Comparison of ENCODE assay signal across 35 cellular contexts in the genomic region with DNA sequence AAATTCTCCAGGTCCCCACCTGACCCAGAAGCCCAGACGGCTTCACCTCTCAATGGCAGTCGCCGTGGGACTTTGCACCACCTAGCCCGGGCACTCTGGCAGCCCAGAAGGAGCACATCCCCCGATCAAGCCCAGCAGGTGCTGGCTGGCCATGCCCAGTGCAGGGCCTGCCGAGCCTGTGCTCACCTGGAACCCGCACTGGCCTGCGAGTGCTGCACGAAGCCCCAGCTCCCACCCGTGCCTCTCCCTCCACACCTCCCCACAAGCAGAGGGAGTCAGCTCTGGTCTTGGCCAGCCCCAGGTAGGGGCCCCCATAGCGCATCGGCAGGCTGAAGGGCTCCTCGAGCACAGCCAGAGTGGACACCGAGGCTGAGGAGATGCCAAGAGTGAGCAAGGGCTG.
"Had no signal": no experiment of that assay in that cellular context is flagged by ENCODE, and none has a peak within 500 bp of the region (broad histone marks: within the 10 kb centered on the region; RNA-seq: fewer than 3 reads in every experiment).

No MANE protein-coding gene starts in this region.

- H3K27ac ChIP-seq: ascending aorta, cardiac muscle cell, VCaP had no signal

- H3K36me3 ChIP-seq: cardiac muscle cell had no signal

- H3K4me3 ChIP-seq: ascending aorta, cardiac muscle cell had no signal

- H3K27me3 Mint-ChIP-seq: activated B cell treated with CpG ODN at 0.5 μM for 24 hours; activated CD4-positive, alpha-beta memory T cell treated with anti-CD3 and anti-CD28 coated beads for 36 hours; activated CD4-positive, alpha-beta T cell treated with anti-CD3 and anti-CD28 coated beads, Interleukin-2, amount 10 ng/mL, durations not matched to agents 24 days and 14 days; activated CD8-positive, alpha-beta T cell treated with anti-CD3 and anti-CD28 coated beads for 36 hours; activated naive CD4-positive, alpha-beta T cell treated with anti-CD3 and anti-CD28 coated beads, Interleukin-2, amount 10 ng/mL, durations not matched to agents 7 days and 5 days; activated naive CD4-positive, alpha-beta T cell treated with anti-CD3 and anti-CD28 coated beads, Interleukin-2, amount 50 U/mL, for 24 hours; activated naive CD8-positive, alpha-beta T cell; activated naive CD8-positive, alpha-beta T cell treated with anti-CD3 and anti-CD28 coated beads, Interleukin-2, amount 10 ng/mL, durations not matched to agents 7 days and 5 days; activated naive CD8-positive, alpha-beta T cell treated with anti-CD3 and anti-CD28 coated beads, Interleukin-2, amount 50 U/mL, for 24 hours; brain; central memory CD8-positive, alpha-beta T cell had no signal

- H3K4me1 ChIP-seq: ascending aorta had no signal

- H3K9me3 ChIP-seq: ascending aorta had no signal

- H3K27me3 ChIP-seq: ascending aorta, cardiac muscle cell had no signal

- H3K27ac Mint-ChIP-seq: activated B cell treated with CpG ODN at 0.5 μM for 24 hours; activated CD4-positive, alpha-beta memory T cell treated with anti-CD3 and anti-CD28 coated beads for 36 hours; activated CD4-positive, alpha-beta T cell treated with anti-CD3 and anti-CD28 coated beads, Interleukin-2, amount 10 ng/mL, durations not matched to agents 24 days and 14 days; activated CD8-positive, alpha-beta T cell treated with anti-CD3 and anti-CD28 coated beads for 36 hours; activated naive CD4-positive, alpha-beta T cell treated with anti-CD3 and anti-CD28 coated beads, Interleukin-2, amount 10 ng/mL, durations not matched to agents 7 days and 5 days; activated naive CD4-positive, alpha-beta T cell treated with anti-CD3 and anti-CD28 coated beads, Interleukin-2, amount 50 U/mL, for 24 hours; activated naive CD8-positive, alpha-beta T cell; activated naive CD8-positive, alpha-beta T cell treated with anti-CD3 and anti-CD28 coated beads, Interleukin-2, amount 10 ng/mL, durations not matched to agents 7 days and 5 days; activated naive CD8-positive, alpha-beta T cell treated with anti-CD3 and anti-CD28 coated beads, Interleukin-2, amount 50 U/mL, for 24 hours; activated T-helper 2 cell treated with anti-CD3 and anti-CD28 coated beads, Interferon-gamma antibody, Interleukin-2, Interleukin-4, amounts not matched to agents 10 μg/mL and 5 μg/mL and 100 μg/mL, durations not matched to agents 14 hours and 24 hours and 36 hours; brain; T-helper 1 cell treated with Interleukin-12 subunit alpha and Interleukin-12 subunit beta and Interleukin-4 antibody, amounts not matched to agents 30 μg/mL and 1 μg/mL, for 36 hours; T-helper 2 cell treated with Interferon-gamma antibody and Interleukin-4, amounts not matched to agents 5 μg/mL and 100 μg/mL, for 36 hours had no signal

- H3K4me1 Mint-ChIP-seq: activated B cell treated with CpG ODN at 0.5 μM for 24 hours; activated CD4-positive, alpha-beta T cell treated with anti-CD3 and anti-CD28 coated beads, Interleukin-2, amount 10 ng/mL, durations not matched to agents 24 days and 14 days; activated naive CD4-positive, alpha-beta T cell treated with anti-CD3 and anti-CD28 coated beads, Interleukin-2, amount 10 ng/mL, durations not matched to agents 7 days and 5 days; activated naive CD4-positive, alpha-beta T cell treated with anti-CD3 and anti-CD28 coated beads, Interleukin-2, amount 50 U/mL, for 24 hours; activated naive CD8-positive, alpha-beta T cell treated with anti-CD3 and anti-CD28 coated beads, Interleukin-2, amount 10 ng/mL, durations not matched to agents 7 days and 5 days; activated naive CD8-positive, alpha-beta T cell treated with anti-CD3 and anti-CD28 coated beads, Interleukin-2, amount 50 U/mL, for 24 hours; brain; central memory CD8-positive, alpha-beta T cell had no signal

- H3K4me3 Mint-ChIP-seq: activated B cell treated with CpG ODN at 0.5 μM for 24 hours; activated CD4-positive, alpha-beta memory T cell treated with anti-CD3 and anti-CD28 coated beads for 36 hours; activated CD4-positive, alpha-beta T cell treated with anti-CD3 and anti-CD28 coated beads, Interleukin-2, amount 10 ng/mL, durations not matched to agents 24 days and 14 days; activated CD8-positive, alpha-beta T cell treated with anti-CD3 and anti-CD28 coated beads for 36 hours; activated naive CD4-positive, alpha-beta T cell treated with anti-CD3 and anti-CD28 coated beads, Interleukin-2, amount 10 ng/mL, durations not matched to agents 7 days and 5 days; activated naive CD4-positive, alpha-beta T cell treated with anti-CD3 and anti-CD28 coated beads, Interleukin-2, amount 50 U/mL, for 24 hours; activated naive CD8-positive, alpha-beta T cell; activated naive CD8-positive, alpha-beta T cell treated with anti-CD3 and anti-CD28 coated beads, Interleukin-2, amount 10 ng/mL, durations not matched to agents 7 days and 5 days; activated naive CD8-positive, alpha-beta T cell treated with anti-CD3 and anti-CD28 coated beads, Interleukin-2, amount 50 U/mL, for 24 hours; activated T-cell treated with anti-CD3 and anti-CD28 coated beads, Interleukin-2, amount 50 U/mL, for 4 hours; brain; central memory CD8-positive, alpha-beta T cell; T-helper 1 cell treated with Interleukin-12 subunit alpha and Interleukin-12 subunit beta and Interleukin-4 antibody, amounts not matched to agents 30 μg/mL and 1 μg/mL, for 36 hours; T-helper 2 cell treated with Interferon-gamma antibody and Interleukin-4, amounts not matched to agents 5 μg/mL and 100 μg/mL, for 36 hours had no signal

- DNase-seq: activated B cell treated with CpG ODN at 0.5 μM for 24 hours; activated CD4-positive, alpha-beta memory T cell treated with anti-CD3 and anti-CD28 coated beads for 36 hours; activated CD4-positive, alpha-beta T cell treated with anti-CD3 and anti-CD28 coated beads for 4 hours; activated CD4-positive, alpha-beta T cell treated with anti-CD3 and anti-CD28 coated beads, Interleukin-2, amount 10 ng/mL, durations not matched to agents 24 days and 14 days; activated CD4-positive, alpha-beta T cell treated with anti-CD3 and anti-CD28 coated beads, Interleukin-2, amount 50 U/mL, for 1 hour; activated CD4-positive, alpha-beta T cell treated with anti-CD3 and anti-CD28 coated beads, Interleukin-2, amount 50 U/mL, for 4 hours; activated CD4-positive, CD25-positive, alpha-beta regulatory T cell treated with anti-CD3 and anti-CD28 coated beads, Interleukin-2, amount 50 U/mL, for 72 hours; activated CD8-positive, alpha-beta memory T cell treated with anti-CD3 and anti-CD28 coated beads, Interleukin-2, amount 50 U/mL, for 4 hours; activated CD8-positive, alpha-beta T cell treated with anti-CD3 and anti-CD28 coated beads for 36 hours; activated effector memory CD4-positive, alpha-beta T cell treated with Interleukin-2 at 50 U/mL for 16 hours; activated gamma-delta T cell; activated naive CD4-positive, alpha-beta T cell treated with anti-CD3 and anti-CD28 coated beads, Interleukin-2, amount 10 ng/mL, durations not matched to agents 7 days and 5 days; activated naive CD4-positive, alpha-beta T cell treated with Interleukin-2 at 50 U/mL for 16 hours; activated naive CD8-positive, alpha-beta T cell treated with anti-CD3 and anti-CD28 coated beads, Interleukin-2, amount 10 ng/mL, durations not matched to agents 7 days and 5 days; activated naive CD8-positive, alpha-beta T cell treated with anti-CD3 and anti-CD28 coated beads, Interleukin-2, amount 50 U/mL, for 24 hours; activated T-cell treated with anti-CD3 and anti-CD28 coated beads for 4 hours; activated T-cell treated with anti-CD3 and anti-CD28 coated beads, Interleukin-2, amount 50 U/mL, for 1 hour; activated T-cell treated with anti-CD3 and anti-CD28 coated beads, Interleukin-2, amount 50 U/mL, for 4 hours; amygdala; anterior cingulate cortex; caudate nucleus; cerebellar nuclear complex; T-helper 1 cell; T-helper 2 cell; T-helper 9 cell had no signal

- ATAC-seq: activated CD8-positive, alpha-beta T cell treated with anti-CD3 and anti-CD28 coated beads for 36 hours; activated naive CD8-positive, alpha-beta T cell treated with anti-CD3 and anti-CD28 coated beads, Interleukin-2, amount 50 U/mL, for 24 hours; activated T-cell treated with anti-CD3 and anti-CD28 coated beads, Interleukin-2, amount 50 U/mL, for 4 hours had no signal
